In genomic region chr11:114140826-114141225, GRCh38 we compare ENCODE assay signal across 20 cellular contexts.
DNase-seq lines count a peak whose midpoint lies in the region; ATAC-seq and TF ChIP-seq lines count a peak whose summit lies in the region.
"Had no signal": no experiment of that assay in that cellular context is flagged by ENCODE, and none has a peak within 500 bp of the region (broad histone marks: within the 10 kb centered on the region; RNA-seq: fewer than 3 reads in every experiment).

No MANE protein-coding gene starts in this region.

- no peaks in the 10 kb centered on the region for H3K9me3 ChIP-seq in esophagus muscularis mucosa
- no peaks in the 10 kb centered on the region for H3K9me3 ChIP-seq in gastrocnemius medialis
- H3K9me3 ChIP-seq in uterus = no peaks in the 10 kb centered on the region
- H3K9me3 ChIP-seq: MG63 had no signal

- peaks cover 91 to 92% of the 10 kb centered on the region in 2 donors for H3K4me1 Mint-ChIP-seq in natural killer cell
- peaks cover 66 to 82% of the 10 kb centered on the region in 2 donors for H3K4me1 Mint-ChIP-seq in natural killer cell treated with Interleukin-12 subunit alpha and Interleukin-12 subunit beta and Interleukin-15 and Interleukin-18, amount 100 ng/mL, for 72 hours (ENCODE audit: low read depth in 2 of 2)

- peak overlapping the region; percentile 59 for H3K4me3 Mint-ChIP-seq in natural killer cell
- no peak overlapping the region for H3K4me3 Mint-ChIP-seq in natural killer cell treated with Interleukin-12 subunit alpha and Interleukin-12 subunit beta and Interleukin-15 and Interleukin-18, amount 100 ng/mL, for 72 hours
- H3K4me3 Mint-ChIP-seq: B cell had no signal

- H3K4me3 ChIP-seq in esophagus muscularis mucosa (no peak overlapping the region), gastrocnemius medialis (no peak overlapping the region), uterus (no peak overlapping the region)
- H3K4me3 ChIP-seq: MG63 had no signal

- no peak for ATAC-seq in natural killer cell
- ATAC-seq in natural killer cell treated with Interleukin-12 subunit alpha and Interleukin-12 subunit beta and Interleukin-15 and Interleukin-18, amount 100 ng/mL, for 72 hours = no peak
- no peak for ATAC-seq in gastrocnemius medialis
- ATAC-seq in GM21515 (IDR thresholded peaks at IDR 0.05; ENCODE audit: unreplicated experiment) = no peak
- ATAC-seq: HepG2 had no signal

- no peaks in the 10 kb centered on the region for H3K27me3 Mint-ChIP-seq in natural killer cell (ENCODE audit: low read depth in 2 of 2)
- no peaks in the 10 kb centered on the region for H3K27me3 Mint-ChIP-seq in natural killer cell treated with Interleukin-12 subunit alpha and Interleukin-12 subunit beta and Interleukin-15 and Interleukin-18, amount 100 ng/mL, for 72 hours

- H3K36me3 ChIP-seq in esophagus muscularis mucosa (peaks cover 10 to 53% (median 23%) of the 10 kb centered on the region in 4 donors), gastrocnemius medialis (peaks cover 0 to 15% of the 10 kb centered on the region in 2 donors), uterus (no peaks in the 10 kb centered on the region)
- H3K36me3 ChIP-seq: MG63 had no signal

- no peak for TF ChIP-seq EP300 in esophagus muscularis mucosa (IDR thresholded peaks at IDR 0.05)

- 95% methylated on average over 13 of the region's 13 CpGs for WGBS in esophagus muscularis mucosa

- H3K27ac ChIP-seq in esophagus muscularis mucosa (replicated peaks in 1 of 4) (peak overlapping the region; percentile 59 to 100 (median 67)), gastrocnemius medialis (peak overlapping the region; percentile 94 to 99 (median 96)), uterus (peak overlapping the region; percentile 98 to 100)
- H3K27ac ChIP-seq: KMS-11 had no signal

- in situ Hi-C loops in gastrocnemius medialis (cut with MboI; ENCODE audit: low sequenced_read_pairs in 4 of 4) = no loop called here

- H3K27ac Mint-ChIP-seq in natural killer cell = peak overlapping the region; percentile 74 to 85
- H3K27ac Mint-ChIP-seq in natural killer cell treated with Interleukin-12 subunit alpha and Interleukin-12 subunit beta and Interleukin-15 and Interleukin-18, amount 100 ng/mL, for 72 hours = peak overlapping the region in 1 of 2 donors; percentile 89
- H3K27ac Mint-ChIP-seq: B cell had no signal

- peaks cover 98 to 100% (median 100%) of the 10 kb centered on the region in 4 donors for H3K4me1 ChIP-seq in esophagus muscularis mucosa
- peaks cover 99 to 100% of the 10 kb centered on the region in 2 donors for H3K4me1 ChIP-seq in gastrocnemius medialis
- H3K4me1 ChIP-seq in uterus = peaks cover 13 to 27% of the 10 kb centered on the region in 2 donors

- no peaks in the 10 kb centered on the region for H3K9me3 Mint-ChIP-seq in natural killer cell
- no peaks in the 10 kb centered on the region for H3K9me3 Mint-ChIP-seq in natural killer cell treated with Interleukin-12 subunit alpha and Interleukin-12 subunit beta and Interleukin-15 and Interleukin-18, amount 100 ng/mL, for 72 hours
- H3K9me3 Mint-ChIP-seq: CD8-positive, alpha-beta memory T cell had no signal

- TF ChIP-seq CTCF in natural killer cell (IDR thresholded peaks at IDR 0.05) (no peak), esophagus muscularis mucosa (IDR thresholded peaks at IDR 0.05) (no peak), gastrocnemius medialis (IDR thresholded peaks at IDR 0.05 in 4 of 5, conservative IDR thresholded peaks at IDR 0.05 in 1 of 5) (no peak), uterus (IDR thresholded peaks at IDR 0.05) (no peak)

- peaks cover 6% of the 10 kb centered on the region for H3K36me3 Mint-ChIP-seq in natural killer cell
- H3K36me3 Mint-ChIP-seq in natural killer cell treated with Interleukin-12 subunit alpha and Interleukin-12 subunit beta and Interleukin-15 and Interleukin-18, amount 100 ng/mL, for 72 hours = no peaks in the 10 kb centered on the region

- intact Hi-C loops in natural killer cell (cut with micrococcal nuclease) = loop anchor here (5.0 kb wide), 1 partner anchor 34 kb away; no protein-coding TSS in a partner anchor
- intact Hi-C loops in esophagus muscularis mucosa (cut with DNase I) = no loop called here
- intact Hi-C loops in gastrocnemius medialis (cut with DNase I; ENCODE audit: low total_unique reads) = no loop called here
- intact Hi-C loops in uterus (cut with DNase I; ENCODE audit: low total_unique reads) = no loop called here

- H3K27me3 ChIP-seq in esophagus muscularis mucosa (no peaks in the 10 kb centered on the region), gastrocnemius medialis (no peaks in the 10 kb centered on the region), uterus (no peaks in the 10 kb centered on the region)

- TF ChIP-seq POLR2A in esophagus muscularis mucosa (IDR thresholded peaks at IDR 0.05; ENCODE audit: low read depth) (no peak), gastrocnemius medialis (IDR thresholded peaks at IDR 0.05) (no peak), uterus (IDR thresholded peaks at IDR 0.05) (no peak)

- no peak for DNase-seq in natural killer cell
- no peak for DNase-seq in natural killer cell treated with Interleukin-12 subunit alpha and Interleukin-12 subunit beta and Interleukin-15 and Interleukin-18, amount 100 ng/mL, for 72 hours (ENCODE audit: low spot score)
- no peak for DNase-seq in esophagus muscularis mucosa (ENCODE audit: extremely low spot score)
- DNase-seq in gastrocnemius medialis = no peak
- no peak for DNase-seq in uterus
- DNase-seq in AG08396 (ENCODE audit: low spot score) = no peak
- no peak for DNase-seq in NOMO-1 treated with DMSO at 0.1 percent for 48 hours (lab: John Stamatoyannopoulos, UW; ENCODE audit: unreplicated experiment)
- DNase-seq: ACHN; CD8-positive, alpha-beta memory T cell; GF-D8; MG63; NCI-H1105; NCI-H1694 treated with DMSO at 0.1 percent for 48 hours; NCI-H345; NCI-H526 treated with DMSO at 0.1 percent for 48 hours; OCI-M1 had no signal
